ENCODE assay signal across 3 cellular contexts in genomic region chr2:86739485-86739884, GRCh38. TPM values are rescaled to one million over a fixed set of nuclear protein-coding genes. Genes with fewer than 3 reads are reported as not detected.
"Had no signal": no experiment of that assay in that cellular context is flagged by ENCODE, and none has a peak within 500 bp of the region (broad histone marks: within the 10 kb centered on the region; RNA-seq: fewer than 3 reads in every experiment).

No MANE protein-coding gene starts in this region.

RNA-seq across cellular contexts. Expression of gene CD8A, which starts 51.2 kb away (rescaled TPM):
- total RNA-seq: chondrocyte, glomerular endothelial cell, lung microvascular endothelial cell had no signal
